ENCODE assay signal across 8 cellular contexts in the genomic region with DNA sequence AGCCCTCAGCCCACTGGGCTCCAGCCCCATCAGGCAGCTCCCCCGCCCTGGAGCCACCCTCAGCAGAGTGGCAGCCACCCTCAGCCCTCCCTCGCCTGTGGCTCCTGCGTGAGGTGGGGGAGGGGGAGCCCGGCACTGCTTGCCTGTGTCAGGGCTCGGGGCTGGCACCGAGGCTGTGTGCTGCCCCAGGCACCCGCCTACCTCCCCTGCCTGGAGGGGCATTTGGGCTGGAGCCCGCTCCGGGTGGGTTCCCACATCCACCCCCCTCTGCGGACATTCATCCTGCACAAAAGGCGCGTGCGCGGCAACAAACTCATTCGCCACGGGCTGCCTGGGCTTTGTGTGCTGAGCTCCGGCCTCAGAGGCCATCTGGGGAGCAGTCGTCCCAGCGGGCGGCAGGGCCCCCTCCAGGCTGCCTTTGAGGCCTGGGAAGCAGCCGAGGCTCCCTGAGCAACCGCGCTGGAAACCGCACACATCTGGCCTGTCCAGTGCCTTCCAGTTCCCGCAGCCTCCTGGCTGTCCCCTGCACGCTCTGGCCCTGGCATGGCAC.
DNase-seq lines count a peak whose midpoint lies in the region; ATAC-seq and TF ChIP-seq lines count a peak whose summit lies in the region.

No MANE protein-coding gene starts in this region.

- H3K27me3 ChIP-seq in parathyroid adenoma (ENCODE audit: control insufficient read depth, insufficient read depth, low read length) = no peaks in the 10 kb centered on the region

- no peak overlapping the region for H3K9ac ChIP-seq in parathyroid adenoma

- no peak overlapping the region for H3K4me2 ChIP-seq in parathyroid adenoma (ENCODE audit: low read length)

- H3K36me3 ChIP-seq in parathyroid adenoma (ENCODE audit: control insufficient read depth, insufficient read depth, low read length) = no peaks in the 10 kb centered on the region

- H2AFZ ChIP-seq in parathyroid adenoma = peak overlapping the region; percentile 56

- no peak overlapping the region for H3K4me3 ChIP-seq in parathyroid adenoma (ENCODE audit: low read depth, low read length)

- no peak for TF ChIP-seq CTCF in parathyroid adenoma (IDR thresholded peaks at IDR 0.05)

- peaks cover 8% of the 10 kb centered on the region for H3K4me1 ChIP-seq in parathyroid adenoma

- H3K79me2 ChIP-seq in parathyroid adenoma = no peaks in the 10 kb centered on the region

- H3K9me3 ChIP-seq in parathyroid adenoma (ENCODE audit: control insufficient read depth, low read length) = no peaks in the 10 kb centered on the region

- peak; percentile 78 for DNase-seq in activated effector memory CD4-positive, alpha-beta T cell treated with anti-CD3 and anti-CD28 coated beads, Interleukin-2, amount 50 U/mL, for 16 hours
- DNase-seq in activated effector memory CD4-positive, alpha-beta T cell treated with Interleukin-2 at 50 U/mL for 16 hours = no peak
- DNase-seq in NCI-H1694 treated with DMSO at 0.1 percent for 48 hours (lab: John Stamatoyannopoulos, UW) = peak; percentile 43
- no peak for DNase-seq in RKO (ENCODE audit: low spot score)
- DNase-seq in NCI-H187 (lab: John Stamatoyannopoulos, UW) = no peak

- ATAC-seq in HG03175 (IDR thresholded peaks at IDR 0.05; ENCODE audit: unreplicated experiment) = no peak

- H3K27ac ChIP-seq in cingulate gyrus (ENCODE audit: low read depth, low read length) (peak overlapping the region; percentile 39), parathyroid adenoma (no peak overlapping the region)

Comparison
In these comparisons a context has a peak if more than half of its experiments do, and no peak if none do; other contexts are left out.
1. DNase-seq: peak in activated effector memory CD4-positive, alpha-beta T cell treated with anti-CD3 and anti-CD28 coated beads, Interleukin-2, amount 50 U/mL, for 16 hours (single experiment) and NCI-H1694 treated with DMSO at 0.1 percent for 48 hours (single experiment); none in activated effector memory CD4-positive, alpha-beta T cell treated with Interleukin-2 at 50 U/mL for 16 hours (single experiment), RKO (single experiment) and NCI-H187 (0 of 2).